28 cellular contexts compared by ENCODE assay signal in the genomic region with DNA sequence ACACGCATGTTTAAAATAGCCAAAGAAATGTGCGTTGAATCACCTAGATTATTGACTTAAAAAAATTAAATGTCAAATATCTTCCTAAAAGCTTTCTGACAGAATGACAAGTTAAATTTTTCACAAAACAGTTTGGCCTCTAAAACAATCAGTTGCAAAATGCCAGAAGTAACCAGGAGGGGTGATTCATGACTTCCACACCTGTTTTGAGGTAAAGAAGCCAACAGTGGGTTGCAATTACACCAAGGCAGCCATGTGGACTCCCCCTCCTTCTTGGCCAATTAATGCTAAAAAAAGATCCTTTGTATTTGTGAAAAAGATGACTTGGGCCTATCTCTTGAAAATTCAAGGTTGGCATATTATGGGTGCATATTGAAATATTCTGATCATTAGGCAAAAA.
"Had no signal": no experiment of that assay in that cellular context is flagged by ENCODE, and none has a peak within 500 bp of the region (broad histone marks: within the 10 kb centered on the region; RNA-seq: fewer than 3 reads in every experiment).

No MANE protein-coding gene starts in this region.

- H3K4me3 ChIP-seq: ascending aorta, esophagus muscularis mucosa, gastroesophageal sphincter, heart right ventricle, hepatocyte had no signal

- H2AFZ ChIP-seq: hepatocyte had no signal

- H3K27me3 ChIP-seq: ascending aorta, esophagus muscularis mucosa, gastroesophageal sphincter, heart right ventricle, hepatocyte had no signal

- H3K36me3 ChIP-seq: ascending aorta, esophagus muscularis mucosa, gastroesophageal sphincter, heart right ventricle had no signal

- ATAC-seq: activated naive CD4-positive, alpha-beta T cell treated with anti-CD3 and anti-CD28 coated beads, Interleukin-2, amount 50 U/mL, for 72 hours; activated T-cell treated with anti-CD3 and anti-CD28 coated beads, Interleukin-2, amount 50 U/mL, for 72 hours; gastroesophageal sphincter; heart right ventricle; WTC11 had no signal

- H3K27ac ChIP-seq: ascending aorta, esophagus muscularis mucosa, gastroesophageal sphincter, heart right ventricle, hepatocyte, VCaP had no signal

- H3K4me1 ChIP-seq: ascending aorta, esophagus muscularis mucosa, gastroesophageal sphincter, heart right ventricle had no signal

- H3K4me2 ChIP-seq: hepatocyte had no signal

- DNase-seq: activated CD4-positive, alpha-beta memory T cell treated with anti-CD3 and anti-CD28 coated beads, Interleukin-2, amount 10 ng/mL, durations not matched to agents 7 days and 5 days; activated CD4-positive, alpha-beta T cell treated with anti-CD3 and anti-CD28 coated beads for 1 hour; activated CD4-positive, alpha-beta T cell treated with anti-CD3 and anti-CD28 coated beads for 4 hours; activated CD4-positive, alpha-beta T cell treated with anti-CD3 and anti-CD28 coated beads, Interleukin-2, amount 10 ng/mL, durations not matched to agents 7 days and 5 days; activated CD4-positive, alpha-beta T cell treated with anti-CD3 and anti-CD28 coated beads, Interleukin-2, amount 50 U/mL, for 4 hours; activated CD8-positive, alpha-beta memory T cell treated with anti-CD3 and anti-CD28 coated beads, Interleukin-2, amount 50 U/mL, for 48 hours; activated gamma-delta T cell; activated naive CD4-positive, alpha-beta T cell; activated naive CD4-positive, alpha-beta T cell treated with anti-CD3 and anti-CD28 coated beads, Interleukin-2, amount 10 ng/mL, durations not matched to agents 7 days and 5 days; activated naive CD8-positive, alpha-beta T cell treated with anti-CD3 and anti-CD28 coated beads, Interleukin-2, amount 10 ng/mL, durations not matched to agents 7 days and 5 days; activated T-cell treated with anti-CD3 and anti-CD28 coated beads for 4 hours; activated T-cell treated with anti-CD3 and anti-CD28 coated beads, Interleukin-2, amount 50 U/mL, for 24 hours; activated T-cell treated with anti-CD3 and anti-CD28 coated beads, Interleukin-2, amount 50 U/mL, for 72 hours; caudate nucleus; cortex of kidney; dermis blood vessel endothelial cell; effector CD8-positive, alpha-beta T cell; erythroblast; foreskin melanocyte; heart right ventricle; T-helper 2 cell had no signal

- H3K79me2 ChIP-seq: hepatocyte had no signal

- H3K9me3 ChIP-seq: ascending aorta, esophagus muscularis mucosa, gastroesophageal sphincter had no signal
